ENCODE assay signal across 8 cellular contexts in the genomic region with DNA sequence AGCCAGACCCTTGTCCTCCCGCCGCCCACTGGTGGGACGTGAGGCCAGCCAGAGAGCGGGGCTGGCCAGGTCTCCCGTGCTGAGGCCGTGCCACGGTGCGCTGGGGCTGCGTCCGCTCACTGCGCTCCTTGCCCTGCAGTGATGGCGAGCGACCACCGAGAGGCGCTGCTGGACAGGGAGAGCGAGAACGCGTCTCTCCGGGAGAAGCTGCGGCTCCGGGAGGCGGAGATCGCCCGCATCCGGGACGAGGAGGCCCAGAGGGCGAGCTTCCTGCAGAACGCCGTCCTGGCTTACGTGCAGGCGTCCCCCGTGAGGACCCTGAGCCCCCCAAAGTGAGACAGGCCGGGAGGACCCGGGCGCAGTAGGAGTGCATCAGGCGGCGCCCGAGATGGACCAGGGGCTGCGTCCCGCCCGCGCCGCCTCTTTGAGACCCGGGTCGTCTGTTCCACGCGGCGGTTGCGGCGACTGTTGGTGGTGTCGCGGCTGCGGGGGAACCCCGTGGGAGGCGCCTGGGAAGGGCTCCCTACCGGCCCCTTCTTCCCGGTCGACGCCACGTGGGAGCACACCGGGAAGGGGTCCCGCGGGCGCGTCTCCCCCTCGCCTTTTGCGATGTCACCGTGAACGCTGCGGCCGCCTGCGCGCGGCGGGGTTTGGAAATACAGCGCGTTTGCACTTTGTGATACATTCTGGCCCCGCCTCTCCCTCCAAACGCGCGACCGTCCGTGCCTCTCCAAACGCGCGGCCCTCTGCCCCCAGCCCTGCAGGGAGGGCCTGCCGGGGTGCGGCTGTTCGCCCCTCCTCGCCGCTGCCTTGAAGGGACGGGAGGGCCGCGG. TPM values are rescaled to one million over a fixed set of nuclear protein-coding genes. Genes with fewer than 3 reads are reported as not detected.
A peak's percentile ranks its signal among the peaks of the same experiment; 100 is the strongest.
DNase-seq lines count a peak whose midpoint lies in the region; ATAC-seq, FAIRE-seq and TF ChIP-seq lines count a peak whose summit lies in the region.

No MANE protein-coding gene starts in this region.

- no peak overlapping the region for H3K27ac ChIP-seq in smooth muscle cell (ENCODE audit: low read depth)

- H3K79me2 ChIP-seq in smooth muscle cell (ENCODE audit: low read depth): no peaks in the 10 kb centered on the region

- H3K4me3 ChIP-seq in WI38 (ENCODE audit: low read depth, low read length) (peak overlapping the region; percentile 54), bronchial epithelial cell (ENCODE audit: low read depth, low read length) (peak overlapping the region; percentile 51), smooth muscle cell (peak overlapping the region; percentile 79)

- no peak for FAIRE-seq in bronchial epithelial cell (lab: Jason Lieb, UNC)

- H3K36me3 ChIP-seq in bronchial epithelial cell (ENCODE audit: control insufficient read depth, insufficient read depth, low read length) (peaks cover 5% of the 10 kb centered on the region), smooth muscle cell (ENCODE audit: low read depth) (no peaks in the 10 kb centered on the region)

- H4K20me1 ChIP-seq in smooth muscle cell (ENCODE audit: low read depth): no peaks in the 10 kb centered on the region

- H3K9ac ChIP-seq in smooth muscle cell (ENCODE audit: low read depth): no peak overlapping the region

- peak overlapping the region; percentile 23 for H2AFZ ChIP-seq in smooth muscle cell (ENCODE audit: low read depth)

- peaks cover 6% of the 10 kb centered on the region for H3F3A ChIP-seq in smooth muscle cell (ENCODE audit: low read depth)

- WGBS in smooth muscle cell (ENCODE audit: low lambda C conversion rate): under 1% methylated on average over 84 of the region's 94 CpGs

- DNase-seq in AG20443 (ENCODE audit: low spot score) (peak; percentile 90), NCI-H2081 treated with DMSO at 0.1 percent for 48 hours (lab: John Stamatoyannopoulos, UW) (peak; percentile 42), bronchial epithelial cell (ENCODE audit: low read depth) (peak; percentile 71), inferior parietal cortex (ENCODE audit: extremely low spot score) (peak; percentile 78), smooth muscle cell (lab: John Stamatoyannopoulos, UW; ENCODE audit: unreplicated experiment) (peak; percentile 73)

- no peaks in the 10 kb centered on the region for H3K27me3 ChIP-seq in bronchial epithelial cell (ENCODE audit: control insufficient read depth, insufficient read depth, low read length)
- H3K27me3 ChIP-seq in smooth muscle cell (ENCODE audit: low read depth): no peaks in the 10 kb centered on the region

- ATAC-seq in GM21515 (IDR thresholded peaks at IDR 0.05; ENCODE audit: unreplicated experiment): peak; percentile 36
- ATAC-seq in HG02973 (IDR thresholded peaks at IDR 0.05; ENCODE audit: unreplicated experiment): no peak

- no peaks in the 10 kb centered on the region for H3K4me1 ChIP-seq in smooth muscle cell (ENCODE audit: low read depth)

- peak overlapping the region; percentile 98 for H3K4me2 ChIP-seq in smooth muscle cell

- TF ChIP-seq CTCF in WI38 (IDR thresholded peaks at IDR 0.05; ENCODE audit: low read depth, low read length): peak; percentile 20; the same call in 1 of the 2 replicates
- TF ChIP-seq CTCF in bronchial epithelial cell (IDR thresholded peaks at IDR 0.05; ENCODE audit: insufficient read depth, low read length, severe bottlenecking): peak; percentile 98
- TF ChIP-seq CTCF in smooth muscle cell (IDR thresholded peaks at IDR 0.05; ENCODE audit: borderline replicate concordance, insufficient read depth, poor library complexity, severe bottlenecking): peak; percentile 90

- no peaks in the 10 kb centered on the region for H3K9me3 ChIP-seq in smooth muscle cell (replicated peaks; ENCODE audit: low read depth)

RNA-seq across cellular contexts. Expression of gene RAC3, which starts 0.8 kb away (rescaled TPM):
- total RNA-seq in bronchial epithelial cell (18.7 and 25.2 TPM in 2 replicates), smooth muscle cell (29.2 and 33.0 TPM in 2 replicates)
- 12.1 and 15.3 TPM in 2 replicates for polyA plus RNA-seq in smooth muscle cell

RNA-seq across cellular contexts. Expression of gene DCXR, which starts 6.8 kb away (rescaled TPM):
- 83.3 and 87.9 TPM in 2 replicates for total RNA-seq in bronchial epithelial cell
- total RNA-seq in smooth muscle cell: 34.9 and 46.4 TPM in 2 replicates
- polyA plus RNA-seq in smooth muscle cell: 84.4 and 89.4 TPM in 2 replicates

RNA-seq across cellular contexts. Expression of gene LRRC45, which starts 7.6 kb away (rescaled TPM):
- total RNA-seq in bronchial epithelial cell (6.1 and 8.4 TPM in 2 replicates), smooth muscle cell (7.0 and 9.6 TPM in 2 replicates)
- polyA plus RNA-seq in smooth muscle cell: 7.4 and 13.5 TPM in 2 replicates

RNA-seq across cellular contexts. Expression of gene CENPX, which starts 8.0 kb away (rescaled TPM):
- total RNA-seq in bronchial epithelial cell (33.8 and 38.7 TPM in 2 replicates), smooth muscle cell (44.6 and 50.4 TPM in 2 replicates)
- 57.5 and 72.8 TPM in 2 replicates for polyA plus RNA-seq in smooth muscle cell

RNA-seq across cellular contexts. Expression of gene RFNG, which starts 20.9 kb away (rescaled TPM):
- total RNA-seq in bronchial epithelial cell (26.3 and 38.7 TPM in 2 replicates), smooth muscle cell (20.3 and 27.1 TPM in 2 replicates)
- 54.9 and 58.8 TPM in 2 replicates for polyA plus RNA-seq in smooth muscle cell

Comparison
In these comparisons a context has a peak if more than half of its experiments do, and no peak if none do; other contexts are left out.
1. CTCF ChIP-seq: peak in every context shown above with its lines; median percentile 98 in bronchial epithelial cell; 90 in smooth muscle cell; 20 in WI38.